13 cellular contexts compared by ENCODE assay signal in the genomic region with DNA sequence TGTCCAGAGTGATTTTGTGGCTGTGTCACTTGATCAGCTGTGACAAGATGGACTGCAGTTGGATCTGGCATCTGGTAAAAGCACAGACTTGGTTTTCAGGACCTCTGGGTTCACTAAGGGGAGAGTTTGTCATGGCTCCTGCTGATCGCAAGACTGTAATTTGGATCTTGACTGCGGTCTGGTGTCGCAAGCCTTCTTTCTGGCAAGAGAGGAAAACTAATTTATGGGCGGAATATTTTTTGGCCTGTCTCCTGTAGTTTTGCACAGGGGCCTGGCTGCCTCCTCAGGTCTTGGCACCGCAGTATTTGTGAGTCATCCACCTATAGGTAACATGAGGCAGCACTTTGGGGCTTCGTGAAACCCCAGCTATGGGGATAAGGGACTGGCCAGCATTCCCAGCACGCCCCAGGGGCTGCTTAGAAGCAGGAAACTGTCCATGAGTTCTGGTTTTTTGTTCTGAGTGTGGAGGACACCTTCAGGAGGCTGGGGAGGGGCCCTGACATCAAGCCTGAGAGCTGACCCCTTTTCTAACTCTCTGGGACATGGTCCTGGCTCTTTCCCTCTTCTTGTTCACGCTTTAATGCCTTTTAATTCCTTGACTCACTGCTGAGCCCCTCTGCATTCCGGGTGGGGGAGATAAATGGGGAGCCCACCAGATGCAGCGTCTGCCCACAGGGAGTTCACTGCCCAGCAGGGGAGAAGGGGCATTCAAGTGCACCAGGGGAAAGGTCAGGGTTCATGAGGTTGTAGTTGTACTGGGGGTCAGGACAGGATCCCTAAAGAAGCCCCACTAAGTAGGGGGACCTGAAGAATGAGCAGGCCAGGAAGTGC. TPM values are rescaled to one million over a fixed set of nuclear protein-coding genes. Genes with fewer than 3 reads are reported as not detected.
DNase-seq lines count a peak whose midpoint lies in the region; ATAC-seq, FAIRE-seq and TF ChIP-seq lines count a peak whose summit lies in the region.
"Had no signal": no experiment of that assay in that cellular context is flagged by ENCODE, and none has a peak within 500 bp of the region (broad histone marks: within the 10 kb centered on the region; RNA-seq: fewer than 3 reads in every experiment).

No MANE protein-coding gene starts in this region.

- peak overlapping the region; percentile 63 for H3K9ac ChIP-seq in GM23248

- no peaks in the 10 kb centered on the region for H3K36me3 ChIP-seq in GM23248 (ENCODE audit: low read depth)
- H3K36me3 ChIP-seq: transverse colon had no signal

- peaks cover 77% of the 10 kb centered on the region for H3F3A ChIP-seq in GM23248 (ENCODE audit: insufficient read depth)

- peaks cover 99% of the 10 kb centered on the region for H3K79me2 ChIP-seq in GM23248 (ENCODE audit: insufficient read depth)

- POLR2A ChIA-PET in RWPE1 (lab: Yijun Ruan, JAX; ENCODE audit: low non-redundant PET): no interaction called here

- CTCF ChIA-PET in RWPE1 (lab: Yijun Ruan, JAX): interaction anchor here (0.9 kb wide), 1 partner anchor 760 kb away, joined by 3 read pairs; no protein-coding TSS in a partner anchor

- TF ChIP-seq CTCF in RWPE1 (conservative IDR thresholded peaks at IDR 0.05; ENCODE audit: low read depth) (no peak), D721Med (IDR thresholded peaks at IDR 0.05; ENCODE audit: insufficient read depth, missing control alignments) (no peak)

- H3K9me3 ChIP-seq in GM23248 (ENCODE audit: low read depth): no peaks in the 10 kb centered on the region
- H3K9me3 ChIP-seq: transverse colon had no signal

- 28 to 30% methylated on average over 10 of the region's 10 CpGs for WGBS in GM23248 (ENCODE audit: low coverage in 1 of 2, low lambda C conversion rate in 2 of 2, missing lambda C conversion rate in 2 of 2), 2 experiments

- peak overlapping the region; percentile 62 for H3K4me2 ChIP-seq in GM23248 (ENCODE audit: unreplicated experiment)

- intact Hi-C loops in sciatic nerve (cut with DNase I): no loop called here

- H4K20me1 ChIP-seq in GM23248 (ENCODE audit: insufficient read depth): peaks cover 15% of the 10 kb centered on the region

- peak; percentile 29 for ATAC-seq in sciatic nerve
- ATAC-seq: activated CD8-positive, alpha-beta T cell treated with anti-CD3 and anti-CD28 coated beads, Interleukin-2, amount 10 ng/mL, durations not matched to agents 7 days and 5 days had no signal

- H3K27ac ChIP-seq in GM23248: peak overlapping the region; percentile 81
- H3K27ac ChIP-seq in RWPE1: peak overlapping the region; percentile 84
- H3K27ac ChIP-seq: HL-60, transverse colon had no signal

- no peaks in the 10 kb centered on the region for H3K27me3 ChIP-seq in GM23248 (replicated peaks; ENCODE audit: insufficient read depth)
- H3K27me3 ChIP-seq: transverse colon had no signal

- DNase-seq in GM23248 (peak; percentile 84), RWPE1 (ENCODE audit: low spot score) (peak; percentile 78), fibroblast of peridontal ligament (ENCODE audit: extremely low read depth) (peak; percentile 69), sciatic nerve (ENCODE audit: low spot score) (peak; percentile 10), dedifferentiated amniotic fluid mesenchymal stem cell (ENCODE audit: extremely low spot score) (no peak), RPMI8226 (no peak), dermis blood vessel endothelial cell (no peak), D721Med (ENCODE audit: insufficient read length, low spot score) (no peak)
- DNase-seq: activated CD8-positive, alpha-beta T cell treated with anti-CD3 and anti-CD28 coated beads, Interleukin-2, amount 10 ng/mL, durations not matched to agents 7 days and 5 days; naive B cell; NCI-H1694 treated with DMSO at 0.1 percent for 48 hours; transverse colon had no signal

- no peak overlapping the region for H2AFZ ChIP-seq in GM23248

- in situ Hi-C loops in GM23248 (cut with MboI): loop anchor here (25.0 kb wide), 1 partner anchor 402 kb away; no protein-coding TSS in a partner anchor

- peaks cover 63% of the 10 kb centered on the region for H3K4me1 ChIP-seq in GM23248 (ENCODE audit: insufficient read depth)

- peak overlapping the region; percentile 51 for H3K4me3 ChIP-seq in GM23248
- H3K4me3 ChIP-seq: transverse colon had no signal

- no peaks in the 10 kb centered on the region for H3K9me2 ChIP-seq in GM23248 (ENCODE audit: insufficient read depth)

- FAIRE-seq in D721Med (lab: Jason Lieb, UNC): no peak

RNA-seq across cellular contexts. Expression of a gene that starts 12.2 kb away (rescaled TPM):
- 96.0 and 100 TPM in 2 replicates for total RNA-seq in GM23248 (2014; rRNA removed; shearing (Covaris generic))
- 59.3 and 59.5 TPM in 2 replicates for polyA plus RNA-seq in GM23248 (2016; fragmentation: Nextera tagmentation; extraction: Ambion mirVana)
- total RNA-seq in sciatic nerve: 26.7 TPM
- total RNA-seq in dermis blood vessel endothelial cell: 35.4 and 42.3 TPM in 2 replicates
- total RNA-seq: activated CD8-positive, alpha-beta T cell treated with anti-CD3 and anti-CD28 coated beads, Interleukin-2, amount 10 ng/mL, durations not matched to agents 7 days and 5 days had no signal

Comparison
In these comparisons a context has a peak if more than half of its experiments do, and no peak if none do; other contexts are left out.
1. DNase-seq: peak in GM23248 (single experiment), RWPE1 (single experiment), fibroblast of peridontal ligament (single experiment) and sciatic nerve (single experiment); none in dedifferentiated amniotic fluid mesenchymal stem cell (single experiment), RPMI8226 (single experiment), dermis blood vessel endothelial cell (single experiment) and D721Med (single experiment).